Comparison of ENCODE assay signal across 18 cellular contexts in the genomic region with DNA sequence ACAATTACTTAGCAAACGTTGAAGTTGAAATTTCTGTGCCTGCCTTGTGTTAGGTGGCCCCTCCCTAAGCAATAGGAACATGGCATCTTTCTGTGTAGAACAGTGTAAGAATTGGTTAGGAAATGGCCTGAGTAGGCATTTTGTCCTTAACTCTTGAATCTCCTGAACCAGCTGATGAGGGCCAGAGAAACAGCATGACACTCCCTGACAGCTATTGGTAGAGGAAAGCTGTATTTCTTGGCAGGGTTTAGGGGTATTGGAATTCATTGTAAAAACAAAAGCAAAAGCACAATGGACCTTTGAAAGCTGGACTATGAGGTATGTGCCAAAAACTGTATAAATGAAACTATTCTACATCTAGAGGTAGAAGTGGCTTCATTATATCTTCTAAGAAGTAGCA. TPM values are rescaled to one million over a fixed set of nuclear protein-coding genes. Genes with fewer than 3 reads are reported as not detected.
DNase-seq lines count a peak whose midpoint lies in the region; ATAC-seq and TF ChIP-seq lines count a peak whose summit lies in the region.
"Had no signal": no experiment of that assay in that cellular context is flagged by ENCODE, and none has a peak within 500 bp of the region (broad histone marks: within the 10 kb centered on the region; RNA-seq: fewer than 3 reads in every experiment).

No MANE protein-coding gene starts in this region.

- no peak overlapping the region for H3K4me3 Mint-ChIP-seq in natural killer cell treated with Interleukin-12 subunit alpha and Interleukin-12 subunit beta and Interleukin-15 and Interleukin-18, amount 100 ng/mL, for 72 hours
- H3K4me3 Mint-ChIP-seq: activated naive CD4-positive, alpha-beta T cell treated with anti-CD3 and anti-CD28 coated beads, Interleukin-2, amount 50 U/mL, for 24 hours; neural crest cell had no signal

- H3K36me3 Mint-ChIP-seq in natural killer cell treated with Interleukin-12 subunit alpha and Interleukin-12 subunit beta and Interleukin-15 and Interleukin-18, amount 100 ng/mL, for 72 hours, result no peaks in the 10 kb centered on the region

- CTCF ChIA-PET in SK-N-SH (lab: Yijun Ruan, JAX), result interaction anchor here (1.9 kb wide), 1 partner anchor 11 kb away, joined by 15 read pairs; no protein-coding TSS in a partner anchor

- no peaks in the 10 kb centered on the region for H4K20me1 ChIP-seq in SK-N-SH (ENCODE audit: insufficient read depth)

- no peaks in the 10 kb centered on the region for H3K9me3 Mint-ChIP-seq in natural killer cell treated with Interleukin-12 subunit alpha and Interleukin-12 subunit beta and Interleukin-15 and Interleukin-18, amount 100 ng/mL, for 72 hours
- H3K9me3 Mint-ChIP-seq: activated naive CD4-positive, alpha-beta T cell treated with anti-CD3 and anti-CD28 coated beads, Interleukin-2, amount 50 U/mL, for 24 hours; neural crest cell had no signal

- H3K4me2 ChIP-seq in SK-N-SH, result peak overlapping the region; percentile 40

- H3K27ac Mint-ChIP-seq in natural killer cell treated with Interleukin-12 subunit alpha and Interleukin-12 subunit beta and Interleukin-15 and Interleukin-18, amount 100 ng/mL, for 72 hours, result no peak overlapping the region

- H3K27me3 Mint-ChIP-seq in natural killer cell treated with Interleukin-12 subunit alpha and Interleukin-12 subunit beta and Interleukin-15 and Interleukin-18, amount 100 ng/mL, for 72 hours, result no peaks in the 10 kb centered on the region
- H3K27me3 Mint-ChIP-seq: activated naive CD4-positive, alpha-beta T cell treated with anti-CD3 and anti-CD28 coated beads, Interleukin-2, amount 50 U/mL, for 24 hours had no signal

- ATAC-seq in natural killer cell treated with Interleukin-12 subunit alpha and Interleukin-12 subunit beta and Interleukin-15 and Interleukin-18, amount 100 ng/mL, for 72 hours, result no peak
- ATAC-seq in HG02588 (IDR thresholded peaks at IDR 0.05; ENCODE audit: unreplicated experiment) (no peak), HG02642 (IDR thresholded peaks at IDR 0.05; ENCODE audit: poor library complexity, unreplicated experiment) (no peak)
- ATAC-seq: upper lobe of right lung had no signal

- WGBS in SK-N-SH (ENCODE audit: low lambda C conversion rate), result 33% methylated on average over 1 of the region's 1 CpG

- DNase-seq in AG08395 (ENCODE audit: low spot score) (peak; percentile 13), SK-N-SH (no peak), fibroblast of mammary gland (ENCODE audit: low read depth) (peak; percentile 66), middle frontal gyrus (ENCODE audit: extremely low spot score, low spot score) (peak; percentile 50), NCI-H2107 treated with DMSO at 0.1 percent for 48 hours (lab: John Stamatoyannopoulos, UW; ENCODE audit: unreplicated experiment) (no peak)
- no peak for DNase-seq in natural killer cell treated with Interleukin-12 subunit alpha and Interleukin-12 subunit beta and Interleukin-15 and Interleukin-18, amount 100 ng/mL, for 72 hours (ENCODE audit: low spot score)
- DNase-seq: activated CD8-positive, alpha-beta memory T cell treated with anti-CD3 and anti-CD28 coated beads for 24 hours; cortex of kidney; NCI-H1105; NCI-H526 treated with DMSO at 0.1 percent for 48 hours; SHP77 treated with DMSO at 0.1 percent for 48 hours; stimulated activated CD4-positive, alpha-beta T cell treated with anti-CD3 and anti-CD28 coated beads, Interleukin-12 subunit alpha, Interleukin-12 subunit beta, amount 100 ng/mL, for 4 hours; upper lobe of right lung had no signal

- peak overlapping the region in 1 of 2 experiments; percentile 49; a peak in 2 of 4 replicates for H3K27ac ChIP-seq in SK-N-SH (ENCODE audit: low read depth in 2 of 2, low read length in 1 of 2)
- H3K27ac ChIP-seq: upper lobe of right lung had no signal

- H3K79me2 ChIP-seq in SK-N-SH (ENCODE audit: insufficient read depth), result peaks cover 14% of the 10 kb centered on the region; the same call in 1 of the 2 replicates

- H3F3A ChIP-seq in SK-N-SH (replicated peaks; ENCODE audit: insufficient read depth), result peaks cover 36% of the 10 kb centered on the region

- peaks cover 13 to 48% of the 10 kb centered on the region in 2 experiments for H3K4me1 ChIP-seq in SK-N-SH (ENCODE audit: control insufficient read depth in 1 of 2, insufficient read depth in 2 of 2, low read depth in 1 of 2, low read length in 1 of 2)

- no peaks in the 10 kb centered on the region for H3K27me3 ChIP-seq in SK-N-SH (ENCODE audit: insufficient read depth)
- H3K27me3 ChIP-seq: upper lobe of right lung had no signal

- no peaks in the 10 kb centered on the region for H3K9me2 ChIP-seq in SK-N-SH

- no peak overlapping the region for H3K4me3 ChIP-seq in SK-N-SH (ENCODE audit: low read depth in 2 of 2, low read length in 1 of 2)
- H3K4me3 ChIP-seq in fibroblast of mammary gland (ENCODE audit: control insufficient read depth, low read depth, low read length), result no peak overlapping the region
- H3K4me3 ChIP-seq: upper lobe of right lung had no signal

- H3K4me1 Mint-ChIP-seq in natural killer cell treated with Interleukin-12 subunit alpha and Interleukin-12 subunit beta and Interleukin-15 and Interleukin-18, amount 100 ng/mL, for 72 hours (ENCODE audit: low read depth in 2 of 2), result peaks cover 17 to 22% of the 10 kb centered on the region in 2 donors

- H2AFZ ChIP-seq in SK-N-SH (ENCODE audit: low read depth), result no peak overlapping the region

- no peak for TF ChIP-seq RAD21 in SK-N-SH (IDR thresholded peaks at IDR 0.05; ENCODE audit: low read length)

- no peaks in the 10 kb centered on the region for H3K9me3 ChIP-seq in SK-N-SH
- H3K9me3 ChIP-seq: upper lobe of right lung had no signal

- TF ChIP-seq CTCF in SK-N-SH (IDR thresholded peaks at IDR 0.05) (no peak), fibroblast of mammary gland (conservative IDR thresholded peaks at IDR 0.05; ENCODE audit: control insufficient read depth, insufficient read depth, low read depth, low read length) (no peak)

- POLR2A ChIA-PET in SK-N-SH (lab: Yijun Ruan, JAX), result no interaction called here

- no peak overlapping the region for H3K9ac ChIP-seq in SK-N-SH

- peak in 1 of 2 experiments; percentile 32; a peak in 1 of 4 replicates for TF ChIP-seq EP300 in SK-N-SH (IDR thresholded peaks at IDR 0.05; ENCODE audit: borderline replicate concordance in 1 of 2, low read depth in 1 of 2, low read length in 1 of 2)

- H3K36me3 ChIP-seq in SK-N-SH (replicated peaks in 1 of 2; ENCODE audit: control insufficient read depth in 1 of 2, insufficient read depth in 2 of 2, low read length in 1 of 2), result peaks cover 5 to 23% of the 10 kb centered on the region in 2 experiments

TF ChIP-seq in SK-N-SH, 30 proteins besides CTCF, POLR2A, EP300 and RAD21 (continues in another document):
- no peak for TF ChIP-seq POLR2AphosphoS5 (IDR thresholded peaks at IDR 0.05; ENCODE audit: low read depth, low read length)
- TF ChIP-seq FOSL2 (IDR thresholded peaks at IDR 0.05; ENCODE audit: borderline replicate concordance, low read depth), result peak; percentile 10; the same call in 1 of the 2 replicates
- no peak for TF ChIP-seq FOXM1 (IDR thresholded peaks at IDR 0.05; ENCODE audit: low read depth)
- TF ChIP-seq RXRA (IDR thresholded peaks at IDR 0.05; ENCODE audit: borderline replicate concordance, low read depth), result peak; percentile 31; the same call in 1 of the 2 replicates
- TF ChIP-seq, protein P1, sequence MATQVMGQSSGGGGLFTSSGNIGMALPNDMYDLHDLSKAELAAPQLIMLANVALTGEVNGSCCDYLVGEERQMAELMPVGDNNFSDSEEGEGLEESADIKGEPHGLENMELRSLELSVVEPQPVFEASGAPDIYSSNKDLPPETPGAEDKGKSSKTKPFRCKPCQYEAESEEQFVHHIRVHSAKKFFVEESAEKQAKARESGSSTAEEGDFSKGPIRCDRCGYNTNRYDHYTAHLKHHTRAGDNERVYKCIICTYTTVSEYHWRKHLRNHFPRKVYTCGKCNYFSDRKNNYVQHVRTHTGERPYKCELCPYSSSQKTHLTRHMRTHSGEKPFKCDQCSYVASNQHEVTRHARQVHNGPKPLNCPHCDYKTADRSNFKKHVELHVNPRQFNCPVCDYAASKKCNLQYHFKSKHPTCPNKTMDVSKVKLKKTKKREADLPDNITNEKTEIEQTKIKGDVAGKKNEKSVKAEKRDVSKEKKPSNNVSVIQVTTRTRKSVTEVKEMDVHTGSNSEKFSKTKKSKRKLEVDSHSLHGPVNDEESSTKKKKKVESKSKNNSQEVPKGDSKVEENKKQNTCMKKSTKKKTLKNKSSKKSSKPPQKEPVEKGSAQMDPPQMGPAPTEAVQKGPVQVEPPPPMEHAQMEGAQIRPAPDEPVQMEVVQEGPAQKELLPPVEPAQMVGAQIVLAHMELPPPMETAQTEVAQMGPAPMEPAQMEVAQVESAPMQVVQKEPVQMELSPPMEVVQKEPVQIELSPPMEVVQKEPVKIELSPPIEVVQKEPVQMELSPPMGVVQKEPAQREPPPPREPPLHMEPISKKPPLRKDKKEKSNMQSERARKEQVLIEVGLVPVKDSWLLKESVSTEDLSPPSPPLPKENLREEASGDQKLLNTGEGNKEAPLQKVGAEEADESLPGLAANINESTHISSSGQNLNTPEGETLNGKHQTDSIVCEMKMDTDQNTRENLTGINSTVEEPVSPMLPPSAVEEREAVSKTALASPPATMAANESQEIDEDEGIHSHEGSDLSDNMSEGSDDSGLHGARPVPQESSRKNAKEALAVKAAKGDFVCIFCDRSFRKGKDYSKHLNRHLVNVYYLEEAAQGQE (IDR thresholded peaks at IDR 0.05; ENCODE audit: low read depth, low read length), result no peak
- TF ChIP-seq TCF12 (IDR thresholded peaks at IDR 0.05), result peak; percentile 83
- TF ChIP-seq, protein P2, sequence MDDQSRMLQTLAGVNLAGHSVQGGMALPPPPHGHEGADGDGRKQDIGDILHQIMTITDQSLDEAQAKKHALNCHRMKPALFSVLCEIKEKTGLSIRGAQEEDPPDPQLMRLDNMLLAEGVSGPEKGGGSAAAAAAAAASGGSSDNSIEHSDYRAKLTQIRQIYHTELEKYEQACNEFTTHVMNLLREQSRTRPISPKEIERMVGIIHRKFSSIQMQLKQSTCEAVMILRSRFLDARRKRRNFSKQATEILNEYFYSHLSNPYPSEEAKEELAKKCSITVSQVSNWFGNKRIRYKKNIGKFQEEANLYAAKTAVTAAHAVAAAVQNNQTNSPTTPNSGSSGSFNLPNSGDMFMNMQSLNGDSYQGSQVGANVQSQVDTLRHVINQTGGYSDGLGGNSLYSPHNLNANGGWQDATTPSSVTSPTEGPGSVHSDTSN (IDR thresholded peaks at IDR 0.05), result peak; percentile 83
- peak; percentile 28; the same call in 1 of the 2 replicates for TF ChIP-seq JUND (IDR thresholded peaks at IDR 0.05)
- peak; percentile 49; the same call in 1 of the 2 replicates for TF ChIP-seq TEAD4 (IDR thresholded peaks at IDR 0.05; ENCODE audit: borderline replicate concordance, insufficient read depth)
- peak; percentile 39; the same call in 1 of the 2 replicates for TF ChIP-seq SIN3A (IDR thresholded peaks at IDR 0.05; ENCODE audit: borderline replicate concordance, low read depth, low read length)
- peak; percentile 85 for TF ChIP-seq NFIC (IDR thresholded peaks at IDR 0.05; ENCODE audit: borderline replicate concordance)

RNA-seq across cellular contexts. Expression of a gene that starts 40.6 kb away (rescaled TPM):
- not detected in 2 replicates for polyA plus RNA-seq in SK-N-SH (2012; rRNA removed)
- not detected in 2 replicates for polyA plus RNA-seq in SK-N-SH (2012; cell fraction: cytosol; rRNA removed)
- polyA plus RNA-seq in SK-N-SH (2012; cell fraction: nucleus; rRNA removed), result 0.07 TPM in 1 of 2 replicates, not detected in the other
- not detected for total RNA-seq in natural killer cell treated with Interleukin-12 subunit alpha and Interleukin-12 subunit beta and Interleukin-15 and Interleukin-18, amount 100 ng/mL, for 72 hours
- total RNA-seq: glomerular endothelial cell, upper lobe of right lung had no signal

Comparison
In these comparisons a context has a peak if more than half of its experiments do, and no peak if none do; other contexts are left out.
1. DNase-seq: peak in AG08395 (single experiment), fibroblast of mammary gland (single experiment) and middle frontal gyrus (single experiment); none in SK-N-SH (single experiment), natural killer cell treated with Interleukin-12 subunit alpha and Interleukin-12 subunit beta and Interleukin-15 and Interleukin-18, amount 100 ng/mL, for 72 hours (single experiment) and NCI-H2107 treated with DMSO at 0.1 percent for 48 hours (single experiment).